In genomic region chr7:22219036-22219435, GRCh38 we compare ENCODE assay signal across 14 cellular contexts.
A peak's percentile ranks its signal among the peaks of the same experiment; 100 is the strongest.
DNase-seq lines count a peak whose midpoint lies in the region; ATAC-seq and TF ChIP-seq lines count a peak whose summit lies in the region.
"Had no signal": no experiment of that assay in that cellular context is flagged by ENCODE, and none has a peak within 500 bp of the region (broad histone marks: within the 10 kb centered on the region; RNA-seq: fewer than 3 reads in every experiment).

No MANE protein-coding gene starts in this region.

- H3K27me3 Mint-ChIP-seq in neural crest cell (ENCODE audit: low read depth): no peaks in the 10 kb centered on the region

- TF ChIP-seq POLR2A in testis (IDR thresholded peaks at IDR 0.05): no peak

- H3K4me3 Mint-ChIP-seq in neural crest cell: peak overlapping the region; percentile 36
- H3K4me3 Mint-ChIP-seq: activated CD4-positive, alpha-beta memory T cell treated with anti-CD3 and anti-CD28 coated beads for 36 hours had no signal

- TF ChIP-seq CTCF in brain microvascular endothelial cell (IDR thresholded peaks at IDR 0.05; ENCODE audit: low read depth, low read length, missing control alignments): no peak
- TF ChIP-seq CTCF in neural crest cell (conservative IDR thresholded peaks at IDR 0.05): no peak
- TF ChIP-seq CTCF in testis (IDR thresholded peaks at IDR 0.05): no peak

- H3K36me3 ChIP-seq in brain microvascular endothelial cell (replicated peaks) (no peaks in the 10 kb centered on the region), testis (ENCODE audit: low read depth, missing control alignments) (no peaks in the 10 kb centered on the region)

- H3K36me3 Mint-ChIP-seq in neural crest cell (ENCODE audit: low read depth): peaks cover 12% of the 10 kb centered on the region
- H3K36me3 Mint-ChIP-seq: activated CD4-positive, alpha-beta memory T cell treated with anti-CD3 and anti-CD28 coated beads for 36 hours had no signal

- H3K27me3 ChIP-seq in brain microvascular endothelial cell (replicated peaks) (no peaks in the 10 kb centered on the region), testis (no peaks in the 10 kb centered on the region)

- H3K4me1 Mint-ChIP-seq in neural crest cell: peaks cover 51% of the 10 kb centered on the region

- DNase-seq in brain microvascular endothelial cell: peak; percentile 51
- DNase-seq in globus pallidus (ENCODE audit: low spot score): peak; percentile 98
- no peak for DNase-seq in neural crest cell (ENCODE audit: low read depth, low spot score)
- DNase-seq in testis: peak; percentile 85
- no peak for DNase-seq in hepatic stellate cell (ENCODE audit: low spot score)
- no peak for DNase-seq in NCI-H1092 treated with DMSO at 0.1 percent for 48 hours (lab: John Stamatoyannopoulos, UW)
- no peak for DNase-seq in NCI-H128 (lab: John Stamatoyannopoulos, UW; ENCODE audit: unreplicated experiment)
- DNase-seq: activated CD4-positive, alpha-beta memory T cell treated with anti-CD3 and anti-CD28 coated beads for 36 hours; activated naive CD4-positive, alpha-beta T cell; DMS79 treated with DMSO at 0.1 percent for 48 hours; NCI-H1694 treated with DMSO at 0.1 percent for 48 hours; NCI-H748 treated with DMSO at 0.1 percent for 48 hours had no signal

- no peaks in the 10 kb centered on the region for H3K9me3 ChIP-seq in testis

- H3K9me3 Mint-ChIP-seq in neural crest cell: peaks cover 17% of the 10 kb centered on the region
- H3K9me3 Mint-ChIP-seq: activated CD4-positive, alpha-beta memory T cell treated with anti-CD3 and anti-CD28 coated beads for 36 hours had no signal

- WGBS in testis, 2 donors: 33 to 58% methylated on average over 4 of the region's 4 CpGs

- H3K4me3 ChIP-seq in brain microvascular endothelial cell (ENCODE audit: low read depth, low read length): no peak overlapping the region
- peak overlapping the region; percentile 10 to 18 for H3K4me3 ChIP-seq in testis

- in situ Hi-C loops in brain microvascular endothelial cell (cut with HindIII; ENCODE audit: low pct_ligation_motif_present, low sequenced_read_pairs): no loop called here

- no peak for ATAC-seq in GM21717 (IDR thresholded peaks at IDR 0.05; ENCODE audit: unreplicated experiment)

- H3K27ac ChIP-seq in brain microvascular endothelial cell (no peak overlapping the region), testis (peak overlapping the region; percentile 81 to 85)
- H3K27ac ChIP-seq: KMS-11 had no signal

- H3K27ac Mint-ChIP-seq in neural crest cell (ENCODE audit: unreplicated experiment): peak overlapping the region; percentile 81
- H3K27ac Mint-ChIP-seq: activated CD4-positive, alpha-beta memory T cell treated with anti-CD3 and anti-CD28 coated beads for 36 hours had no signal

- H3K4me1 ChIP-seq in testis: peaks cover 38% of the 10 kb centered on the region

- intact Hi-C loops in testis (cut with DNase I; ENCODE audit: low total_unique reads): no loop called here

Comparison
In these comparisons a context has a peak if more than half of its experiments do, and no peak if none do; other contexts are left out.
1. DNase-seq: peak in brain microvascular endothelial cell (single experiment), globus pallidus (single experiment) and testis (single experiment); none in neural crest cell (single experiment), hepatic stellate cell (single experiment), NCI-H1092 treated with DMSO at 0.1 percent for 48 hours (single experiment) and NCI-H128 (single experiment).